Comparison of ENCODE assay signal across 26 cellular contexts in the genomic region with DNA sequence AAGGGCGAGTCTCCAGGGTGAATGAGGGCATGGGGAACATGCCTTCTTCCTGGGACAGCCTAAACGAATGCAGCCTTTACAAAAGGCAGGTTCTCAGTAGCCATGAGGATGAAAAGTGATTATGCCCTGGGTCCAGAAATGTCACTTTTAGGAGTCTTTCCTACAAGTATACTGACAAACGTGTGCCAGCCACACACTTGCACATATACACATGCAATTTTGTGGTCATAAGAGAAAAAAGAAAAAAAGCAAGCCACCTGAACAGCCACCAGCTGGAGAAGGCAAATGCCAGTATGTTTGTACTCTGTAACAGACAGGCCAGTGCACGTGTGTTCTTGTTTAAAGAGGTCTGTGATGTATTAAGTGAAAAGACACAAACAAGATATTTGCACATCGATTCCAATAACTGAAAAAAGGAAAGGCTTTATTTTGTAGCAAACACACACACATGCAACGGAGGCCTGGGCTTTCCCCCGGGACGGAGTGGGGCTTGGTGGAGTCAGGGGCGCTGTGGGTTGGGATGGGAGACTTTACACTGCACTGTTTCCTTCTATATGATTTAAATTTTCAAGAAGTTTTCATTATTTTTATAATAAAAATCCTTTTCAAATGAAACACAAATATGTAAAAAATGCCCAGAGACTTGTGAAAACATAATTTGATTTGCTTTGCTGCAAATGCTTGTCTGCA.
A peak's percentile ranks its signal among the peaks of the same experiment; 100 is the strongest.
DNase-seq lines count a peak whose midpoint lies in the region; ATAC-seq and TF ChIP-seq lines count a peak whose summit lies in the region.
"Had no signal": no experiment of that assay in that cellular context is flagged by ENCODE, and none has a peak within 500 bp of the region (broad histone marks: within the 10 kb centered on the region; RNA-seq: fewer than 3 reads in every experiment).

No MANE protein-coding gene starts in this region.

- peak overlapping the region; percentile 65 for H3K27ac Mint-ChIP-seq in activated naive CD8-positive, alpha-beta T cell treated with anti-CD3 and anti-CD28 coated beads for 36 hours
- H3K27ac Mint-ChIP-seq in osteocyte (ENCODE audit: unreplicated experiment) = no peak overlapping the region
- H3K27ac Mint-ChIP-seq: activated CD8-positive, alpha-beta T cell treated with anti-CD3 and anti-CD28 coated beads, Interleukin-2, amount 10 ng/mL, durations not matched to agents 7 days and 5 days had no signal

- peaks cover 77 to 100% (median 97%) of the 10 kb centered on the region in 10 experiments for H3K4me1 ChIP-seq in BLaER1 treated with 17β-estradiol and CSF1 and Interleukin-3, amounts not matched to agents 10 nM and 100 nM

- H3K36me3 ChIP-seq in BLaER1 treated with 17β-estradiol and CSF1 and Interleukin-3, amounts not matched to agents 10 nM and 100 nM = peaks cover 0 to 28% (median 11%) of the 10 kb centered on the region in 11 experiments; a peak in 12 of 22 replicates
- H3K36me3 ChIP-seq in KOPT-K1 (ENCODE audit: insufficient read depth, low read length) = peaks cover 87% of the 10 kb centered on the region

- H3K4me3 ChIP-seq in BLaER1 treated with 17β-estradiol and CSF1 and Interleukin-3, amounts not matched to agents 10 nM and 100 nM = no peak overlapping the region; a peak in 2 of 20 replicates
- H3K4me3 ChIP-seq: adrenal gland, heart left ventricle, K562, lung, mucosa of descending colon had no signal

- no peaks in the 10 kb centered on the region for H3K9me3 Mint-ChIP-seq in activated naive CD8-positive, alpha-beta T cell treated with anti-CD3 and anti-CD28 coated beads for 36 hours
- H3K9me3 Mint-ChIP-seq in osteocyte (ENCODE audit: unreplicated experiment) = no peaks in the 10 kb centered on the region
- H3K9me3 Mint-ChIP-seq: natural killer cell treated with Interleukin-12 subunit alpha and Interleukin-12 subunit beta and Interleukin-15 and Interleukin-18, amount 100 ng/mL, for 72 hours had no signal

- peaks cover 0 to 6% (median 0%) of the 10 kb centered on the region in 11 experiments; a peak in 2 of 22 replicates for H3K27me3 ChIP-seq in BLaER1 treated with 17β-estradiol and CSF1 and Interleukin-3, amounts not matched to agents 10 nM and 100 nM
- H3K27me3 ChIP-seq: adrenal gland, heart left ventricle had no signal

- H3K4me1 Mint-ChIP-seq in activated naive CD8-positive, alpha-beta T cell treated with anti-CD3 and anti-CD28 coated beads for 36 hours = peaks cover 53% of the 10 kb centered on the region
- H3K4me1 Mint-ChIP-seq in osteocyte (ENCODE audit: unreplicated experiment) = peaks cover 14% of the 10 kb centered on the region

- ATAC-seq in GM21526 (IDR thresholded peaks at IDR 0.05; ENCODE audit: low FRiP score, unreplicated experiment) (no peak), HG03571 (IDR thresholded peaks at IDR 0.05; ENCODE audit: unreplicated experiment) (no peak)
- ATAC-seq: activated CD8-positive, alpha-beta T cell treated with anti-CD3 and anti-CD28 coated beads, Interleukin-2, amount 10 ng/mL, durations not matched to agents 7 days and 5 days; heart left ventricle; K562; mucosa of descending colon; natural killer cell treated with Interleukin-12 subunit alpha and Interleukin-12 subunit beta and Interleukin-15 and Interleukin-18, amount 100 ng/mL, for 72 hours; Right ventricle myocardium inferior; SK-N-SH treated with all-trans-retinoic acid at 6 μM for 48 hours had no signal

- no peaks in the 10 kb centered on the region for H3K27me3 Mint-ChIP-seq in activated naive CD8-positive, alpha-beta T cell treated with anti-CD3 and anti-CD28 coated beads for 36 hours
- peaks cover 8% of the 10 kb centered on the region for H3K27me3 Mint-ChIP-seq in osteocyte (ENCODE audit: unreplicated experiment)
- H3K27me3 Mint-ChIP-seq: natural killer cell treated with Interleukin-12 subunit alpha and Interleukin-12 subunit beta and Interleukin-15 and Interleukin-18, amount 100 ng/mL, for 72 hours had no signal

- H3K4me3 Mint-ChIP-seq in activated naive CD8-positive, alpha-beta T cell treated with anti-CD3 and anti-CD28 coated beads for 36 hours = no peak overlapping the region
- no peak overlapping the region for H3K4me3 Mint-ChIP-seq in osteocyte (ENCODE audit: unreplicated experiment)
- H3K4me3 Mint-ChIP-seq: activated CD8-positive, alpha-beta T cell treated with anti-CD3 and anti-CD28 coated beads, Interleukin-2, amount 10 ng/mL, durations not matched to agents 7 days and 5 days; CD14-positive monocyte had no signal

- peaks cover 9% of the 10 kb centered on the region for H3K36me3 Mint-ChIP-seq in activated naive CD8-positive, alpha-beta T cell treated with anti-CD3 and anti-CD28 coated beads for 36 hours
- no peaks in the 10 kb centered on the region for H3K36me3 Mint-ChIP-seq in osteocyte (ENCODE audit: unreplicated experiment)
- H3K36me3 Mint-ChIP-seq: natural killer cell treated with Interleukin-12 subunit alpha and Interleukin-12 subunit beta and Interleukin-15 and Interleukin-18, amount 100 ng/mL, for 72 hours had no signal

- H3K4me2 ChIP-seq in BLaER1 treated with 17β-estradiol and CSF1 and Interleukin-3, amounts not matched to agents 10 nM and 100 nM = peak overlapping the region in 10 of 11 experiments; percentile 18 to 99 (median 96); a peak in 17 of 22 replicates

- H3K9me3 ChIP-seq in BLaER1 treated with 17β-estradiol and CSF1 and Interleukin-3, amounts not matched to agents 10 nM and 100 nM (replicated peaks in 1 of 11) = no peaks in the 10 kb centered on the region
- no peaks in the 10 kb centered on the region for H3K9me3 ChIP-seq in KOPT-K1 (ENCODE audit: insufficient read depth, low read length, poor library complexity, severe bottlenecking)
- H3K9me3 ChIP-seq: adrenal gland, heart left ventricle, mucosa of descending colon had no signal

- TF ChIP-seq CTCF in osteocyte (IDR thresholded peaks at IDR 0.05) = no peak

- DNase-seq in activated naive CD8-positive, alpha-beta T cell treated with anti-CD3 and anti-CD28 coated beads for 36 hours = no peak
- DNase-seq in osteocyte (ENCODE audit: extremely low spot score, unreplicated experiment) = peak; percentile 63
- no peak for DNase-seq in GDM1 (lab: John Stamatoyannopoulos, UW)
- DNase-seq in NCI-H2107 treated with DMSO at 0.1 percent for 48 hours (lab: John Stamatoyannopoulos, UW; ENCODE audit: unreplicated experiment) = no peak
- DNase-seq: activated CD8-positive, alpha-beta T cell treated with anti-CD3 and anti-CD28 coated beads, Interleukin-2, amount 10 ng/mL, durations not matched to agents 7 days and 5 days; effector CD8-positive, alpha-beta T cell; EL; foreskin fibroblast; heart left ventricle; mucosa of descending colon; NCI-H1417 treated with DMSO at 0.1 percent for 48 hours; NCI-H2107; NCI-H510A; retina; stimulated activated CD4-positive, alpha-beta T cell treated with anti-CD3 and anti-CD28 coated beads, Interleukin-2, amount 100 ng/mL, for 24 hours had no signal

- H3K9ac ChIP-seq in BLaER1 treated with 17β-estradiol and CSF1 and Interleukin-3, amounts not matched to agents 10 nM and 100 nM = peak overlapping the region in 5 of 11 experiments; percentile 2 to 64 (median 32); a peak in 7 of 22 replicates

- H3K27ac ChIP-seq in BLaER1 treated with 17β-estradiol and CSF1 and Interleukin-3, amounts not matched to agents 10 nM and 100 nM = peak overlapping the region in 3 of 11 experiments; percentile 52 to 91 (median 53); a peak in 7 of 22 replicates
- peak overlapping the region; percentile 98 for H3K27ac ChIP-seq in KOPT-K1 (ENCODE audit: low read depth, low read length, poor library complexity, severe bottlenecking)
- H3K27ac ChIP-seq: adrenal gland, heart left ventricle had no signal

- H4K20me1 ChIP-seq in BLaER1 treated with 17β-estradiol and CSF1 and Interleukin-3, amounts not matched to agents 10 nM and 100 nM = peaks cover 0 to 84% (median 27%) of the 10 kb centered on the region in 11 experiments; a peak in 18 of 22 replicates
